8 cellular contexts compared by ENCODE assay signal in genomic region chr1:47997289-47998200, GRCh38. TPM values are rescaled to one million over a fixed set of nuclear protein-coding genes. Genes with fewer than 3 reads are reported as not detected.
DNase-seq lines count a peak whose midpoint lies in the region; ATAC-seq and TF ChIP-seq lines count a peak whose summit lies in the region.

TRABD2B (minus strand) TSS chr1:47997385.

- no peaks in the 10 kb centered on the region for H3K36me3 ChIP-seq in BJ (ENCODE audit: control insufficient read depth, insufficient read depth, low read length)
- H3K36me3 ChIP-seq in neutrophil, result no peaks in the 10 kb centered on the region
- no peaks in the 10 kb centered on the region for H3K36me3 ChIP-seq in subcutaneous abdominal adipose tissue (ENCODE audit: control insufficient read depth in 5 of 5, insufficient read depth in 5 of 5, low read length in 5 of 5)

- CTCF ChIA-PET in BJ (lab: Yijun Ruan, JAX), result interaction anchor here (0.6 to 2.9 kb wide), 20 partner anchors 9 to 341 kb away, joined by 3 to 36 read pairs (median 6); no protein-coding TSS in a partner anchor

- POLR2A ChIA-PET in BJ (lab: Charles Lee), result interaction anchor here (0.6 kb wide), 2 partner anchors 18 to 72 kb away, joined by 7 to 9 read pairs; no protein-coding TSS in a partner anchor

- H3K4me1 ChIP-seq in neutrophil (ENCODE audit: control insufficient read depth in 1 of 2, insufficient read depth in 1 of 2, low read depth in 1 of 2, low read length in 1 of 2), result no peaks in the 10 kb centered on the region
- peaks cover 4 to 20% (median 12%) of the 10 kb centered on the region in 5 donors for H3K4me1 ChIP-seq in subcutaneous abdominal adipose tissue (ENCODE audit: control insufficient read depth in 5 of 5, insufficient read depth in 5 of 5, low read length in 5 of 5)

- no peak for DNase-seq in BJ (ENCODE audit: low read depth)
- DNase-seq in RPMI8226, result peak; percentile 78
- peak; percentile 43 for DNase-seq in activated gamma-delta T cell treated with anti-CD3 and anti-CD28 coated beads, Interleukin-2, amount 50 U/mL, for 16 hours (ENCODE audit: low read depth)
- peak; percentile 83 for DNase-seq in germinal center (ENCODE audit: low spot score)

- H3K27me3 ChIP-seq in BJ (ENCODE audit: control insufficient read depth, insufficient read depth, low read length), result peaks cover 14% of the 10 kb centered on the region
- peaks cover 100% of the 10 kb centered on the region for H3K27me3 ChIP-seq in neutrophil
- peaks cover 5 to 51% (median 38%) of the 10 kb centered on the region in 5 donors for H3K27me3 ChIP-seq in subcutaneous abdominal adipose tissue (ENCODE audit: control insufficient read depth in 5 of 5, insufficient read depth in 4 of 5, low read length in 5 of 5)

- no peak within 1 kb of the TSS for H3K9ac ChIP-seq in subcutaneous abdominal adipose tissue (ENCODE audit: low read length in 5 of 5)

- TF ChIP-seq CTCF in BJ (IDR thresholded peaks at IDR 0.05; ENCODE audit: insufficient read depth, low read depth, low read length) (peak; percentile 82), neutrophil (IDR thresholded peaks at IDR 0.05) (peak; percentile 92)

- peak; percentile 76 for ATAC-seq in GM19324 (IDR thresholded peaks at IDR 0.05; ENCODE audit: low FRiP score, unreplicated experiment)
- peak; percentile 77 for ATAC-seq in HG03460 (IDR thresholded peaks at IDR 0.05; ENCODE audit: unreplicated experiment)

- peak within 1 kb of the TSS; percentile 52 for H3K4me3 ChIP-seq in BJ (ENCODE audit: low read depth, low read length)
- H3K4me3 ChIP-seq in neutrophil (ENCODE audit: low read depth in 1 of 2, low read length in 1 of 2), result no peak within 1 kb of the TSS
- H3K4me3 ChIP-seq in subcutaneous abdominal adipose tissue (ENCODE audit: low read depth in 1 of 5, low read length in 5 of 5), result peak within 1 kb of the TSS in 4 of 5 donors; percentile 50 to 56 (median 52)

- no peaks in the 10 kb centered on the region for H3K9me3 ChIP-seq in neutrophil
- H3K9me3 ChIP-seq in subcutaneous abdominal adipose tissue (ENCODE audit: control insufficient read depth in 5 of 5, low read length in 5 of 5), result no peaks in the 10 kb centered on the region

- H3K27ac ChIP-seq in neutrophil (no peak within 1 kb of the TSS), subcutaneous abdominal adipose tissue (ENCODE audit: low read depth, low read length) (no peak within 1 kb of the TSS)

RNA-seq across cellular contexts. Expression of gene TRABD2B, which starts in this region (rescaled TPM):
- not detected in 2 replicates for polyA plus RNA-seq in BJ (2011; rRNA removed)
- polyA minus RNA-seq in BJ (2011; rRNA and poly(A)+ RNA removed), result not detected in 2 replicates

Comparison
In these comparisons a context has a peak if more than half of its experiments do, and no peak if none do; other contexts are left out.
1. H3K4me3 ChIP-seq: peak in BJ (single experiment) and subcutaneous abdominal adipose tissue (4 of 5); none in neutrophil (0 of 2).